8 cellular contexts compared by ENCODE assay signal in the genomic region with DNA sequence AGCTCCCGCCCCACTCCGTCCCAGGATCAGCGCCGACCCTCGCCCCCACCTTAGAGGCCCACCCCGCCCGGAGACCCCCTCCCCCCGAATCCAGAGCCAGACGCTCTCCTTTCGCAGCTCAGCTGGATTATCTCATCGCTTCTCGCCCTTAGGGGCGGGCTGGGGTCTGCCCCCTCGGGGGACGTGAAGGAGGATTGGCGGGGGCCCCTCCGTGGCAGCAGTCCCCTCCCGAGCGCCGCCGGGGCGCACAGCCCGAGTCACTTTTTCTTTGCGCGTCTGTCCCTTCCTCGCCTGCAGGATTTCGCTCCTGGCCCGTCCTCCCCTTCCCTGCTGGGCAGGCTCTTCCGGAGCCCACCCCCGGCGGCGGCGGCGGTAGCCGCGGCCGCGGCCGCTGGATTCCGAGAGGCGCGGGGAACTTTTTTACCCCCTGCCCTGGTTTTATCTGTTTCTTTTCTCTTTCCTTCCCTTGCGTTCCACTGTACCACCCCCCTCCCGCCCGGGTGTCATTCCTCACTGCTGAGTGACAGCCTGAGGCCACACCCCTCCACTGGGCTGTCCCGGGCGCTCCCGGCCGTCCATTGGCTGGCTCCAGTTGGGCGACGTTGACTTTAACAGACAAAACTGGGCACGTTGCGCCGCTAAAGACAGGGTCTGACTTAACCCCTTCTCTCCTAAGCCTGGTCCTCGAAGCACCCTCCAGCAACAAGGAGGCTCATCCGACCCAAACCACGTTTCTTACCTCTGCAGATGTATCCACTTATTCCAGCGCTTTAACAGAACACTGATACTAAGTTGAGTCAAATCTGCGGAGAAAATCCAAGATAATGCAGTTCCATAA. TPM values are rescaled to one million over a fixed set of nuclear protein-coding genes. Genes with fewer than 3 reads are reported as not detected.
DNase-seq lines count a peak whose midpoint lies in the region; ATAC-seq, FAIRE-seq and TF ChIP-seq lines count a peak whose summit lies in the region.

No MANE protein-coding gene starts in this region.

- H4K20me1 ChIP-seq in neural cell (ENCODE audit: insufficient read depth) = no peaks in the 10 kb centered on the region

- H3K4me1 ChIP-seq in aorta (ENCODE audit: control insufficient read depth in 1 of 2, insufficient read depth in 2 of 2, low read length in 2 of 2) = no peaks in the 10 kb centered on the region

- H3K27me3 ChIP-seq in BJ (ENCODE audit: control insufficient read depth, insufficient read depth, low read length) (peaks cover 48% of the 10 kb centered on the region), neural cell (ENCODE audit: insufficient read depth, low read depth, low read length) (peaks cover 99% of the 10 kb centered on the region), aorta (ENCODE audit: control insufficient read depth in 1 of 2, insufficient read depth in 2 of 2, low read length in 1 of 2) (peaks cover 0 to 2% of the 10 kb centered on the region in 2 donors)

- peak overlapping the region; percentile 48 for H3K4me3 ChIP-seq in BJ (ENCODE audit: low read depth, low read length)
- peak overlapping the region; percentile 58 for H3K4me3 ChIP-seq in neural cell (ENCODE audit: low read length)
- peak overlapping the region; percentile 61 to 66 for H3K4me3 ChIP-seq in aorta (ENCODE audit: low read length in 2 of 2)

- TF ChIP-seq CTCF in BJ (IDR thresholded peaks at IDR 0.05; ENCODE audit: insufficient read depth, low read depth, low read length) (no peak), neural cell (IDR thresholded peaks at IDR 0.05; ENCODE audit: poor library complexity, severe bottlenecking) (no peak)

- no peaks in the 10 kb centered on the region for H3K36me3 ChIP-seq in BJ (ENCODE audit: control insufficient read depth, insufficient read depth, low read length)
- no peaks in the 10 kb centered on the region for H3K36me3 ChIP-seq in neural cell (ENCODE audit: insufficient read depth, low read length)
- H3K36me3 ChIP-seq in aorta (ENCODE audit: control insufficient read depth in 1 of 2, insufficient read depth in 2 of 2, low read length in 1 of 2) = no peaks in the 10 kb centered on the region

- no peak overlapping the region for H3K4me2 ChIP-seq in neural cell (ENCODE audit: low read length)

- peaks cover 3% of the 10 kb centered on the region for H3K9me3 ChIP-seq in neural cell (ENCODE audit: low read length)
- no peaks in the 10 kb centered on the region for H3K9me3 ChIP-seq in aorta (ENCODE audit: control insufficient read depth, low read length)

- no peak for DNase-seq in BJ (ENCODE audit: low read depth)
- peak; percentile 92 for DNase-seq in NCI-H345 (lab: John Stamatoyannopoulos, UW)
- DNase-seq in activated T-cell treated with anti-CD3 and anti-CD28 coated beads, Interleukin-2, amount 50 U/mL, for 48 hours = peak; percentile 67 to 75
- peak; percentile 57 to 64 for DNase-seq in frontal cortex (ENCODE audit: low spot score in 2 of 2)
- peak in 1 of 2 donors; percentile 89 for DNase-seq in aorta

- H3K79me2 ChIP-seq in neural cell (replicated peaks; ENCODE audit: insufficient read depth, low read length) = no peaks in the 10 kb centered on the region

- no peak overlapping the region for H3K27ac ChIP-seq in neural cell (ENCODE audit: low read length)
- H3K27ac ChIP-seq in aorta (ENCODE audit: low read depth in 1 of 2, low read length in 2 of 2) = no peak overlapping the region

- CTCF ChIA-PET in BJ (lab: Yijun Ruan, JAX) = interaction anchor here (3.1 kb wide), 1 partner anchor 692 kb away, joined by 13 read pairs; no protein-coding TSS in a partner anchor

- H3K9ac ChIP-seq in neural cell (ENCODE audit: low read length) = no peak overlapping the region

- intact Hi-C loops in aorta (cut with DNase I) = loop anchor here (5.0 to 10.0 kb wide), 2 partner anchors 810 to 817 kb away; no protein-coding TSS in a partner anchor

- H2AFZ ChIP-seq in neural cell (ENCODE audit: low read depth, low read length) = no peak overlapping the region

- FAIRE-seq in frontal cortex (lab: Jason Lieb, UNC) = no peak

- no peaks in the 10 kb centered on the region for H3K9me2 ChIP-seq in neural cell (ENCODE audit: insufficient read depth, low read length)

- no peak for TF ChIP-seq RAD21 in neural cell (conservative IDR thresholded peaks at IDR 0.05)

- H3F3A ChIP-seq in neural cell (ENCODE audit: insufficient read depth, low read length, poor library complexity, severe bottlenecking) = no peaks in the 10 kb centered on the region

- ATAC-seq in GM18909 (IDR thresholded peaks at IDR 0.05; ENCODE audit: poor library complexity, unreplicated experiment) = peak; percentile 48
- peak; percentile 36 for ATAC-seq in HG03175 (IDR thresholded peaks at IDR 0.05; ENCODE audit: unreplicated experiment)
- ATAC-seq in aorta (ENCODE audit: low FRiP score) = peak; percentile 61

- POLR2A ChIA-PET in BJ (lab: Charles Lee) = no interaction called here

- no peak for TF ChIP-seq EP300 in neural cell (conservative IDR thresholded peaks at IDR 0.05; ENCODE audit: poor library complexity, severe bottlenecking)

- WGBS in aorta, 2 donors = 1 to 2% methylated on average over 44 to 59 of the region's 59 CpGs

TF ChIP-seq in neural cell, 6 proteins besides CTCF, POLR2A, EP300 and RAD21:
- TF ChIP-seq EZH2 (IDR thresholded peaks at IDR 0.05; ENCODE audit: borderline replicate concordance, insufficient read depth, low read length, poor library complexity, severe bottlenecking) = peak; percentile 80
- TF ChIP-seq SMC3 (conservative IDR thresholded peaks at IDR 0.05; ENCODE audit: poor library complexity) = no peak
- TF ChIP-seq POLR2AphosphoS5 (IDR thresholded peaks at IDR 0.05) = peak; percentile 59

RNA-seq across cellular contexts. Expression of gene NKX3-2, which starts 0.5 kb away (rescaled TPM):
- 0.02 and 0.04 TPM in 2 replicates for polyA plus RNA-seq in BJ (2011; rRNA removed)
- polyA minus RNA-seq in BJ (2011; rRNA and poly(A)+ RNA removed) = not detected in 2 replicates
- total RNA-seq in frontal cortex = not detected
- not detected in 2 replicates for polyA plus RNA-seq in neural cell
- not detected in 2 replicates for polyA minus RNA-seq in neural cell
- total RNA-seq in aorta = under 1 TPM; 0.13 to 0.18 TPM
- polyA plus RNA-seq in aorta = not detected
